ENCODE assay signal across 24 cellular contexts in genomic region chr11:12003329-12003728, GRCh38. TPM values are rescaled to one million over a fixed set of nuclear protein-coding genes. Genes with fewer than 3 reads are reported as not detected.
"Had no signal": no experiment of that assay in that cellular context is flagged by ENCODE, and none has a peak within 500 bp of the region (broad histone marks: within the 10 kb centered on the region; RNA-seq: fewer than 3 reads in every experiment).

No MANE protein-coding gene starts in this region.

- H3K4me3 ChIP-seq: esophagus squamous epithelium, mucosa of descending colon, sigmoid colon, smooth muscle cell, suprapubic skin, tibial artery, upper lobe of right lung had no signal

- H3K27me3 ChIP-seq: tibial artery had no signal

- H3K4me1 ChIP-seq: upper lobe of right lung had no signal

- H3K9me3 ChIP-seq: esophagus squamous epithelium, mucosa of descending colon, sigmoid colon, suprapubic skin, tibial artery, upper lobe of right lung had no signal

- H3K4me3 Mint-ChIP-seq: activated CD4-positive, alpha-beta T cell treated with anti-CD3 and anti-CD28 coated beads for 36 hours; activated CD8-positive, alpha-beta memory T cell treated with anti-CD3 and anti-CD28 coated beads, Interleukin-2, amount 10 ng/mL, durations not matched to agents 7 days and 5 days; activated CD8-positive, alpha-beta T cell treated with anti-CD3 and anti-CD28 coated beads, Interleukin-2, amount 10 ng/mL, durations not matched to agents 7 days and 5 days; nephron; stimulated activated naive B cell treated with anti-CD40 and anti-IgM and Interleukin-4, amounts not matched to agents 10 μg/mL and 1 μg/mL and 100 μg/mL, for 72 hours; T-helper 1 cell treated with Interleukin-12 subunit alpha and Interleukin-12 subunit beta and Interleukin-4 antibody, amounts not matched to agents 30 μg/mL and 1 μg/mL, for 36 hours had no signal

- H3K36me3 ChIP-seq: suprapubic skin had no signal

- H3K27ac Mint-ChIP-seq: activated CD4-positive, alpha-beta T cell treated with anti-CD3 and anti-CD28 coated beads for 36 hours; activated CD8-positive, alpha-beta memory T cell treated with anti-CD3 and anti-CD28 coated beads, Interleukin-2, amount 10 ng/mL, durations not matched to agents 7 days and 5 days; activated CD8-positive, alpha-beta T cell treated with anti-CD3 and anti-CD28 coated beads, Interleukin-2, amount 10 ng/mL, durations not matched to agents 7 days and 5 days; activated naive CD4-positive, alpha-beta T cell treated with anti-CD3 and anti-CD28 coated beads, Interleukin-2, amount 50 U/mL, for 72 hours; activated T-helper 2 cell treated with anti-CD3 and anti-CD28 coated beads, Interferon-gamma antibody, Interleukin-2, Interleukin-4, amounts not matched to agents 10 μg/mL and 5 μg/mL and 100 μg/mL, durations not matched to agents 14 hours and 24 hours and 36 hours; nephron; stimulated activated naive B cell treated with anti-CD40 and anti-IgM and Interleukin-4, amounts not matched to agents 10 μg/mL and 1 μg/mL and 100 μg/mL, for 72 hours; T-helper 1 cell treated with Interleukin-12 subunit alpha and Interleukin-12 subunit beta and Interleukin-4 antibody, amounts not matched to agents 30 μg/mL and 1 μg/mL, for 36 hours had no signal

- DNase-seq: activated CD4-positive, alpha-beta T cell treated with anti-CD3 and anti-CD28 coated beads for 36 hours; activated CD4-positive, CD25-positive, alpha-beta regulatory T cell; activated CD8-positive, alpha-beta memory T cell treated with anti-CD3 and anti-CD28 coated beads, Interleukin-2, amount 10 ng/mL, durations not matched to agents 7 days and 5 days; activated CD8-positive, alpha-beta T cell treated with anti-CD3 and anti-CD28 coated beads, Interleukin-2, amount 10 ng/mL, durations not matched to agents 7 days and 5 days; activated T-cell treated with anti-CD3 and anti-CD28 coated beads, Interleukin-2, amount 50 U/mL, for 48 hours; effector CD8-positive, alpha-beta T cell; esophagus squamous epithelium; foreskin melanocyte; left ventricle myocardium superior; mucosa of descending colon; sigmoid colon; stimulated activated CD4-positive, alpha-beta T cell treated with anti-CD3 and anti-CD28 coated beads, Interleukin-15, amount 100 ng/mL, for 24 hours; stimulated activated CD4-positive, alpha-beta T cell treated with anti-CD3 and anti-CD28 coated beads, Interleukin-2, amount 100 ng/mL, for 24 hours; stimulated activated naive B cell treated with anti-CD40 and anti-IgM and Interleukin-4, amounts not matched to agents 10 μg/mL and 1 μg/mL and 100 μg/mL, for 72 hours; T1000; tibial artery; upper lobe of right lung had no signal

- ATAC-seq: activated CD4-positive, alpha-beta T cell treated with anti-CD3 and anti-CD28 coated beads for 36 hours; activated CD8-positive, alpha-beta memory T cell treated with anti-CD3 and anti-CD28 coated beads, Interleukin-2, amount 10 ng/mL, durations not matched to agents 7 days and 5 days; activated CD8-positive, alpha-beta T cell treated with anti-CD3 and anti-CD28 coated beads, Interleukin-2, amount 10 ng/mL, durations not matched to agents 7 days and 5 days; activated naive CD4-positive, alpha-beta T cell treated with anti-CD3 and anti-CD28 coated beads, Interleukin-2, amount 50 U/mL, for 72 hours; left ventricle myocardium superior; mucosa of descending colon; stimulated activated naive B cell treated with anti-CD40 and anti-IgM and Interleukin-4, amounts not matched to agents 10 μg/mL and 1 μg/mL and 100 μg/mL, for 72 hours; upper lobe of right lung had no signal

- H3K27ac ChIP-seq: epithelial cell of prostate, esophagus squamous epithelium, sigmoid colon, suprapubic skin, upper lobe of right lung had no signal

- H3K36me3 Mint-ChIP-seq: activated CD8-positive, alpha-beta memory T cell treated with anti-CD3 and anti-CD28 coated beads, Interleukin-2, amount 10 ng/mL, durations not matched to agents 7 days and 5 days; activated naive CD4-positive, alpha-beta T cell treated with anti-CD3 and anti-CD28 coated beads, Interleukin-2, amount 50 U/mL, for 72 hours; stimulated activated naive B cell treated with anti-CD40 and anti-IgM and Interleukin-4, amounts not matched to agents 10 μg/mL and 1 μg/mL and 100 μg/mL, for 72 hours had no signal

RNA-seq across cellular contexts. Expression of gene DKK3, which starts 5.1 kb away (rescaled TPM):
- total RNA-seq: activated CD4-positive, alpha-beta T cell treated with anti-CD3 and anti-CD28 coated beads for 36 hours; activated CD8-positive, alpha-beta memory T cell treated with anti-CD3 and anti-CD28 coated beads, Interleukin-2, amount 10 ng/mL, durations not matched to agents 7 days and 5 days; activated naive CD4-positive, alpha-beta T cell treated with anti-CD3 and anti-CD28 coated beads, Interleukin-2, amount 50 U/mL, for 72 hours; activated T-helper 2 cell treated with anti-CD3 and anti-CD28 coated beads, Interferon-gamma antibody, Interleukin-2, Interleukin-4, amounts not matched to agents 10 μg/mL and 5 μg/mL and 100 μg/mL, durations not matched to agents 14 hours and 24 hours and 36 hours had no signal
